In genomic region chr3:40379674-40380306, GRCh38 we compare ENCODE assay signal across 1 cellular context.
TF ChIP-seq lines count a peak whose summit lies in the region.

No MANE protein-coding gene starts in this region.

TF ChIP-seq in K562, 482 proteins besides CTCF, POLR2A, EP300 and RAD21 (continued from another document and continues in another):
- peak; percentile 13; the same call in 1 of the 2 replicates for TF ChIP-seq NCOA1 (IDR thresholded peaks at IDR 0.05; ENCODE audit: low read depth)
- no peak for TF ChIP-seq FOXK2 (conservative IDR thresholded peaks at IDR 0.05 in 1 of 2, IDR thresholded peaks at IDR 0.05 in 1 of 2; ENCODE audit: low read depth in 2 of 2)
- no peak for TF ChIP-seq POLR2AphosphoS2 (IDR thresholded peaks at IDR 0.05; ENCODE audit: low read length)
- TF ChIP-seq ZBTB12 (CRISPR knock-in tag; IDR thresholded peaks at IDR 0.05), result no peak
- no peak for TF ChIP-seq MEF2D (tag; conservative IDR thresholded peaks at IDR 0.05; ENCODE audit: low read depth)
- peak; percentile 38 for TF ChIP-seq ETS2 (tag; IDR thresholded peaks at IDR 0.05; ENCODE audit: borderline replicate concordance, poor library complexity, severe bottlenecking)
- no peak for TF ChIP-seq ZNF609 (CRISPR knock-in tag; IDR thresholded peaks at IDR 0.05; ENCODE audit: borderline replicate concordance)
- TF ChIP-seq PRDM10 (IDR thresholded peaks at IDR 0.05; ENCODE audit: partially characterized antibody), result no peak
- no peak for TF ChIP-seq POU5F1 (IDR thresholded peaks at IDR 0.05; ENCODE audit: borderline replicate concordance, low read depth, low read length, partially characterized antibody)
- peak; percentile 40; the same call in 1 of the 2 replicates for TF ChIP-seq ZNF592 (IDR thresholded peaks at IDR 0.05)
- TF ChIP-seq DACH1 (IDR thresholded peaks at IDR 0.05; ENCODE audit: partially characterized antibody), result no peak
- no peak for TF ChIP-seq CREB5 (CRISPR knock-in tag; IDR thresholded peaks at IDR 0.05)
- TF ChIP-seq ATF2 (CRISPR knock-in tag; IDR thresholded peaks at IDR 0.05), result no peak
- no peak for TF ChIP-seq RFX1 (IDR thresholded peaks at IDR 0.05)
- TF ChIP-seq ZNF668 (CRISPR knock-in tag; IDR thresholded peaks at IDR 0.05), result no peak
- TF ChIP-seq ZNF584 (CRISPR knock-in tag; IDR thresholded peaks at IDR 0.05; ENCODE audit: low read depth), result no peak
- no peak for TF ChIP-seq CBX1 (IDR thresholded peaks at IDR 0.05; ENCODE audit: low read depth)
- no peak for TF ChIP-seq MXI1 (IDR thresholded peaks at IDR 0.05; ENCODE audit: low read depth, low read length)
- TF ChIP-seq ZC3H8 (IDR thresholded peaks at IDR 0.05), result no peak
- no peak for TF ChIP-seq LARP7 (IDR thresholded peaks at IDR 0.05)
- peak; percentile 21; the same call in 1 of the 2 replicates for TF ChIP-seq ARID3A (IDR thresholded peaks at IDR 0.05; ENCODE audit: borderline replicate concordance, low read depth, low read length)
- TF ChIP-seq MYNN (IDR thresholded peaks at IDR 0.05), result no peak
- TF ChIP-seq MYNN (CRISPR knock-in tag; IDR thresholded peaks at IDR 0.05), result no peak
- peak; percentile 24; the same call in 1 of the 2 replicates for TF ChIP-seq CHAMP1 (IDR thresholded peaks at IDR 0.05)
- TF ChIP-seq KAT7 (CRISPR knock-in tag; IDR thresholded peaks at IDR 0.05; ENCODE audit: borderline replicate concordance), result no peak
- TF ChIP-seq KLF6 (CRISPR knock-in tag; IDR thresholded peaks at IDR 0.05; ENCODE audit: borderline replicate concordance), result no peak
- TF ChIP-seq ATF7 (IDR thresholded peaks at IDR 0.05), result no peak
- TF ChIP-seq ZNF23 (CRISPR knock-in tag; IDR thresholded peaks at IDR 0.05), result no peak
- no peak for TF ChIP-seq ZC3H4 (CRISPR knock-in tag; IDR thresholded peaks at IDR 0.05; ENCODE audit: borderline replicate concordance)
- TF ChIP-seq HDAC3 (IDR thresholded peaks at IDR 0.05; ENCODE audit: borderline replicate concordance, partially characterized antibody), result no peak
- TF ChIP-seq MTA3 (IDR thresholded peaks at IDR 0.05; ENCODE audit: borderline replicate concordance), result 0 out of 2 replicates have a peak, but pooled peaks have one; percentile 27
- no peak for TF ChIP-seq CHD4 (IDR thresholded peaks at IDR 0.05; ENCODE audit: insufficient read depth, insufficient replicate concordance, low read depth, low read length, poor library complexity, severe bottlenecking)
- no peak for TF ChIP-seq BMI1 (IDR thresholded peaks at IDR 0.05; ENCODE audit: low read length)
- no peak for TF ChIP-seq SIRT6 (IDR thresholded peaks at IDR 0.05; ENCODE audit: low read depth, low read length)
- peak in 1 of 2 experiments; percentile 78; a peak in 2 of 4 replicates for TF ChIP-seq TBL1XR1 (IDR thresholded peaks at IDR 0.05; ENCODE audit: low read length in 2 of 2)
- peak; percentile 66 for TF ChIP-seq DPF2 (IDR thresholded peaks at IDR 0.05)
- no peak for TF ChIP-seq SETDB1 (IDR thresholded peaks at IDR 0.05; ENCODE audit: low read length)
- TF ChIP-seq MAFK (IDR thresholded peaks at IDR 0.05; ENCODE audit: low read length), result no peak
- TF ChIP-seq STAG1 (CRISPR knock-in tag; IDR thresholded peaks at IDR 0.05; ENCODE audit: borderline replicate concordance), result no peak
- TF ChIP-seq HMGN3 (IDR thresholded peaks at IDR 0.05; ENCODE audit: borderline replicate concordance, extremely low read depth, insufficient read length, low read depth, low read length), result no peak
- TF ChIP-seq SMAD2 (IDR thresholded peaks at IDR 0.05; ENCODE audit: low read depth, low read length), result no peak
- TF ChIP-seq NFXL1 (CRISPR knock-in tag; IDR thresholded peaks at IDR 0.05), result no peak
- TF ChIP-seq SREBF2 (CRISPR knock-in tag; IDR thresholded peaks at IDR 0.05), result no peak
